In the genomic region with DNA sequence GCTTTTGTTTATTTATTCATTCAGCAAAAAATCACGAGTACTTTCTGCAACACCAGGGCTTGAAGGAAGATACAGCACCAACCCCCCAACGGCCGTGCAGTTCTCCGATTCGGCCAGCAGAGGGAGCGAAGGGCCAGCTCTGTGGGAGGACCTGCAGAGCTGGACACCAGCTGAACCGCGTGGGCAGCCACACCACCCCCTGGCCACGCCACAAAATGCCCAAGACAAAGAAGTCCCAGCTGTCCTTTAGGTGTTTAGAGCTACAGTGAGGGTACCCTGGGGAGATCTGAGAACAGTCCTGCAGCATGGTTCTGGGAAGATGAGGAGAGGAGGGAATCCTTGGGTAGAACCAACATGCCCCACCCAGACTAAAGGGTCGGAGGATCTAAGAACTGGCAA, we compare ENCODE assay signal across 8 cellular contexts.
DNase-seq lines count a peak whose midpoint lies in the region; ATAC-seq and TF ChIP-seq lines count a peak whose summit lies in the region.

No MANE protein-coding gene starts in this region.

- H3K4me3 ChIP-seq in adrenal gland, result no peak overlapping the region
- no peak overlapping the region for H3K4me3 ChIP-seq in retinal pigment epithelial cell (ENCODE audit: low read length)

- ATAC-seq in GM21447 (IDR thresholded peaks at IDR 0.05; ENCODE audit: unreplicated experiment) (peak; percentile 81), left cardiac atrium (peak; percentile 93 to 94)

- H3K9me3 ChIP-seq in adrenal gland (replicated peaks in 1 of 3), result no peaks in the 10 kb centered on the region

- peak; percentile 94 to 98 (median 96) for TF ChIP-seq CTCF in adrenal gland (IDR thresholded peaks at IDR 0.05)
- TF ChIP-seq CTCF in retinal pigment epithelial cell (conservative IDR thresholded peaks at IDR 0.05; ENCODE audit: low read depth, low read length), result peak; percentile 98

- no peaks in the 10 kb centered on the region for H3K27me3 ChIP-seq in adrenal gland

- no peaks in the 10 kb centered on the region for H3K36me3 ChIP-seq in adrenal gland (replicated peaks in 1 of 2)

- no peak overlapping the region for H3K27ac ChIP-seq in adrenal gland

- DNase-seq in D341Med (ENCODE audit: low spot score), result peak; percentile 88
- peak; percentile 64 for DNase-seq in LoVo (ENCODE audit: low spot score)
- peak; percentile 40 to 69 (median 64) for DNase-seq in T-helper 1 cell
- DNase-seq in adrenal gland, result peak; percentile 76 to 93 (median 84)
- DNase-seq in left cardiac atrium, result peak; percentile 81
- DNase-seq in retinal pigment epithelial cell (ENCODE audit: low read depth), result no peak
- no peak for DNase-seq in SHP77 (lab: John Stamatoyannopoulos, UW)

- 7 to 12% (median 8%) methylated on average over 7 to 10 of the region's 10 CpGs for WGBS in adrenal gland, 4 donors

- intact Hi-C loops in adrenal gland (cut with DNase I), result loop anchor here (5.0 to 10.0 kb wide), 3 partner anchors 194 to 434 kb away; no protein-coding TSS in a partner anchor
- intact Hi-C loops in left cardiac atrium (cut with DNase I), result loop anchor here (1.0 to 10.0 kb wide), 3 partner anchors 190 to 432 kb away; no protein-coding TSS in a partner anchor

- no peak for TF ChIP-seq POLR2A in adrenal gland (IDR thresholded peaks at IDR 0.05)

- no peaks in the 10 kb centered on the region for H3K4me1 ChIP-seq in adrenal gland (replicated peaks in 1 of 2)

Comparison
In these comparisons a context has a peak if more than half of its experiments do, and no peak if none do; other contexts are left out.
1. DNase-seq: peak in D341Med (single experiment), LoVo (single experiment), T-helper 1 cell (5 of 5), adrenal gland (7 of 7) and left cardiac atrium (single experiment); none in retinal pigment epithelial cell (single experiment) and SHP77 (0 of 2).